Comparison of ENCODE assay signal across 9 cellular contexts in the genomic region with DNA sequence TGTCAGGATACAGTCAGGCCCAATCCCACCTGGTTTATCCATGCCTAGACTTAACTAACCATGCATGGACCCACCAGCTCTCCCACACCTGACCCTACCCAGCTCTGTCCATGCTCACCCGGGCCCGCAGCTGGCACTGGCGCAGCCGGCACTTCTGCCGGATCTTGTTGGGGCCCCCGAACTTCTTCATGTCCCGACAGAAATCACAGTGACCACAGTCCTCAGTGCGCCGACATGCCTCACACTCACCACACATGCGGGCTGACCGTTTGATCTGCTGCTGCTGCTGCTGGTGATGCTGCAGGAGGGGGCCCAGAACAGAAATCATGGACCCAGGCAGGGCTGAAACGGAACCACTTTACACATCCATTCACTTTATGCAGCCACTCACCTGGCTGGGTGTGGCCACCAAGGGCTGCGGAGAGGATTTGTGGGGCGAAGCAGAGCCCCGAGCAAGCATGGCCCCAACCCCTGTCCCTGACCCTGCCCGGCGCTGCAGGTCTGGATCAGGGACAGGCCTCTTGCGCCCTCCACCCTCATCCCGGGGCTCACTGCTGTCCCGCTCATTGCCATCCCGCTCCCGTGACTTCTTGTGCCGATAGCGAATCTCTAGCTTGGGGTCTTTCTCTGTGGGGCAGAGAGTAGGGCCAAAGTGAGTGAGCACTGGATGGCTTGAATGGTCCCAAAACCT. TPM values are rescaled to one million over a fixed set of nuclear protein-coding genes. Genes with fewer than 3 reads are reported as not detected.
DNase-seq lines count a peak whose midpoint lies in the region; ATAC-seq, FAIRE-seq and TF ChIP-seq lines count a peak whose summit lies in the region.
"Had no signal": no experiment of that assay in that cellular context is flagged by ENCODE, and none has a peak within 500 bp of the region (broad histone marks: within the 10 kb centered on the region; RNA-seq: fewer than 3 reads in every experiment).

No MANE protein-coding gene starts in this region.

- H3K9me3 Mint-ChIP-seq in CD8-positive, alpha-beta T cell: no peaks in the 10 kb centered on the region
- peaks cover 7% of the 10 kb centered on the region for H3K9me3 Mint-ChIP-seq in nephron

- ATAC-seq in CD8-positive, alpha-beta T cell: no peak
- ATAC-seq in IMR-90 (ENCODE audit: low read depth) (no peak), GM12878 (no peak), HG02884 (IDR thresholded peaks at IDR 0.05; ENCODE audit: unreplicated experiment) (no peak)

- H3K9ac ChIP-seq in IMR-90 (ENCODE audit: low read depth, low read length) (no peak overlapping the region), GM12878 (ENCODE audit: control insufficient read depth, insufficient read depth, low read length) (peak overlapping the region; percentile 59; the same call in 1 of the 2 replicates)

- H2BK15ac ChIP-seq in IMR-90 (ENCODE audit: low read depth, low read length): no peak overlapping the region

- POLR2A ChIA-PET in CD8-positive, alpha-beta T cell (lab: Charles Lee): no interaction called here
- POLR2A ChIA-PET in IMR-90 (lab: Charles Lee; ENCODE audit: unreplicated experiment): no interaction called here
- POLR2A ChIA-PET in GM12878 (lab: Charles Lee): no interaction called here

- no peak overlapping the region for H3K56ac ChIP-seq in IMR-90 (ENCODE audit: extremely low read depth, insufficient read depth, low read length)

- in situ Hi-C loops in IMR-90 (cut with MboI; ENCODE audit: low sequenced_read_pairs) (loop anchor here (25.0 kb wide), 2 partner anchors 752 to 1648 kb away; partner anchors contain the start of gene SMAD4), GM12878 (cut with MboI) (loop anchor here (10.0 to 25.0 kb wide), 3 partner anchors 69 to 1473 kb away; no protein-coding TSS in a partner anchor), GM13976 (cut with MboI; ENCODE audit: low sequenced_read_pairs, unreplicated experiment) (loop anchor here (10.0 kb wide), 1 partner anchor 69 kb away; no protein-coding TSS in a partner anchor)

- SMC1A ChIA-PET in GM12878 (lab: Charles Lee; ENCODE audit: uncharacterized antibody, unreplicated experiment): interaction anchor here (1.0 kb wide), 1 partner anchor 71 kb away, joined by 4 read pairs; no protein-coding TSS in a partner anchor

- H3K79me1 ChIP-seq in IMR-90 (ENCODE audit: low read depth in 1 of 2, low read length in 2 of 2): peaks cover 8 to 28% of the 10 kb centered on the region in 2 experiments; a peak in 3 of 4 replicates

- H3K27me3 ChIP-seq in CD8-positive, alpha-beta T cell (ENCODE audit: insufficient read depth, low read length): no peaks in the 10 kb centered on the region
- peaks cover 2% of the 10 kb centered on the region; the same call in 1 of the 2 replicates for H3K27me3 ChIP-seq in IMR-90 (ENCODE audit: control insufficient read depth, insufficient read depth, low read length)
- H3K27me3 ChIP-seq in GM12878 (replicated peaks in 1 of 2; ENCODE audit: control insufficient read depth in 2 of 2, insufficient read depth in 2 of 2, low read length in 1 of 2): no peaks in the 10 kb centered on the region

- H3K27ac ChIP-seq in CD8-positive, alpha-beta T cell (ENCODE audit: low read depth, low read length): no peak overlapping the region
- H3K27ac ChIP-seq in IMR-90 (ENCODE audit: insufficient read depth, low read length) (no peak overlapping the region), GM12878 (ENCODE audit: control insufficient read depth, insufficient read depth) (no peak overlapping the region)

- H3K4me3 Mint-ChIP-seq in CD8-positive, alpha-beta T cell: peak overlapping the region; percentile 99
- peak overlapping the region; percentile 94 to 98 (median 95) for H3K4me3 Mint-ChIP-seq in nephron

- H3K23ac ChIP-seq in IMR-90 (ENCODE audit: low read depth, low read length): no peak overlapping the region

- TF ChIP-seq RAD21 in IMR-90 (IDR thresholded peaks at IDR 0.05; ENCODE audit: low read length) (no peak), GM12878 (IDR thresholded peaks at IDR 0.05; ENCODE audit: insufficient read depth, low read depth, low read length) (no peak)

- no peak overlapping the region for H2BK5ac ChIP-seq in IMR-90 (ENCODE audit: low read depth, low read length, poor library complexity, severe bottlenecking)

- dilution Hi-C loops in IMR-90 (cut with HindIII; ENCODE audit: low sequenced_read_pairs, unreplicated experiment): no loop called here

- BruUV-seq in IMR-90 (replicated peaks; lab: Mats Ljungman, UMichigan): no TSS peak
- TSS peak; percentile 62 for BruUV-seq in GM12878 (replicated peaks; lab: Mats Ljungman, UMichigan)

- H3K27ac Mint-ChIP-seq in CD8-positive, alpha-beta T cell: peak overlapping the region; percentile 69
- H3K27ac Mint-ChIP-seq in nephron: no peak overlapping the region

- DNase-seq in CD8-positive, alpha-beta T cell: peak in 1 of 7 experiments; percentile 21
- DNase-seq in IMR-90 (no peak), GM12878 (ENCODE audit: low read depth, low spot score) (no peak), SIG-M5 treated with dmso at 0.1 percent for 504 hours (lab: John Stamatoyannopoulos, UW; ENCODE audit: unreplicated experiment) (no peak), superior temporal gyrus (ENCODE audit: extremely low spot score) (no peak), GM13976 (ENCODE audit: low spot score) (no peak)
- DNase-seq: left ventricle myocardium inferior had no signal

- peaks cover 28% of the 10 kb centered on the region for H3K79me2 ChIP-seq in GM12878 (ENCODE audit: control insufficient read depth, insufficient read depth, low read length)

- no peak for TF ChIP-seq EP300 in GM12878 (IDR thresholded peaks at IDR 0.05; ENCODE audit: borderline replicate concordance in 1 of 2, control insufficient read depth in 1 of 2, low read depth in 2 of 2, low read length in 2 of 2)

- H4K91ac ChIP-seq in IMR-90 (ENCODE audit: insufficient read depth, low read depth, low read length): no peak overlapping the region

- no peak overlapping the region for H2BK20ac ChIP-seq in IMR-90 (ENCODE audit: low read depth, low read length)

- no peaks in the 10 kb centered on the region for H3K9me3 ChIP-seq in CD8-positive, alpha-beta T cell (ENCODE audit: low read length)
- H3K9me3 ChIP-seq in IMR-90 (ENCODE audit: control insufficient read depth, insufficient read depth, low read length) (no peaks in the 10 kb centered on the region), GM12878 (replicated peaks; ENCODE audit: control insufficient read depth, insufficient read depth, low read length) (no peaks in the 10 kb centered on the region)
- H3K9me3 ChIP-seq: left ventricle myocardium inferior had no signal

- H2AFZ ChIP-seq in IMR-90 (replicated peaks; ENCODE audit: low read length, poor library complexity) (no peak overlapping the region), GM12878 (ENCODE audit: control insufficient read depth, low read depth, low read length) (no peak overlapping the region)

- H3K27me3 Mint-ChIP-seq in CD8-positive, alpha-beta T cell (ENCODE audit: low read depth): no peaks in the 10 kb centered on the region
- no peaks in the 10 kb centered on the region for H3K27me3 Mint-ChIP-seq in nephron (ENCODE audit: low read depth)

- peaks cover 60% of the 10 kb centered on the region for H3K36me3 Mint-ChIP-seq in CD8-positive, alpha-beta T cell
- peaks cover 38% of the 10 kb centered on the region for H3K36me3 Mint-ChIP-seq in nephron (ENCODE audit: low read depth)

- intact Hi-C loops in CD8-positive, alpha-beta T cell (cut with DNase I, micrococcal nuclease): loop anchor here (2.0 to 10.0 kb wide), 6 partner anchors 72 to 1748 kb away; partner anchors contain the start of genes CTIF (in 1 of the 2), ELAC1 (in 1 of the 2), RPL17 (in 1 of the 2) and SMAD7 (in 1 of the 2)
- intact Hi-C loops in IMR-90 (cut with micrococcal nuclease) (loop anchor here (5.0 to 10.0 kb wide), 2 partner anchors 72 to 791 kb away; partner anchors contain the start of gene RPL17), GM12878 (cut with micrococcal nuclease; ENCODE audit: unreplicated experiment) (loop anchor here (2.0 to 10.0 kb wide), 2 partner anchors 29 to 1331 kb away; partner anchors contain the start of gene SMAD7)

- H3K4me2 ChIP-seq in IMR-90 (ENCODE audit: low read depth, low read length): no peak overlapping the region; the same call in 1 of the 2 replicates
- H3K4me2 ChIP-seq in GM12878 (ENCODE audit: control insufficient read depth, insufficient read depth): peak overlapping the region; percentile 86

- CTCF ChIA-PET in CD8-positive, alpha-beta T cell (lab: Charles Lee): interaction anchor here (1.0 kb wide), 1 partner anchor 72 kb away, joined by 4 read pairs; no protein-coding TSS in a partner anchor
- CTCF ChIA-PET in IMR-90 (lab: Yijun Ruan, JAX): no interaction called here
- CTCF ChIA-PET in GM12878 (lab: Yijun Ruan, JAX): interaction anchor here (0.9 kb wide), 1 partner anchor 71 kb away, joined by 7 read pairs; no protein-coding TSS in a partner anchor

- RAD21 ChIA-PET in GM12878 (lab: Charles Lee; ENCODE audit: unreplicated experiment): no interaction called here

- H3K4me1 Mint-ChIP-seq in CD8-positive, alpha-beta T cell (ENCODE audit: low read depth): peaks cover 44% of the 10 kb centered on the region
- H3K4me1 Mint-ChIP-seq in nephron: peaks cover 23% of the 10 kb centered on the region

- 93% methylated on average over 11 of the region's 24 CpGs; no CpG with 5 or more reads in 1 of the 2 experiments for WGBS in IMR-90 (ENCODE audit: extremely low coverage in 2 of 2, insufficient read length in 1 of 2), 2 experiments
- WGBS in GM12878 (ENCODE audit: insufficient coverage, insufficient replicate concordance, low lambda C conversion rate, missing lambda C conversion rate): 96% methylated on average over 24 of the region's 24 CpGs

- H2AK5ac ChIP-seq in IMR-90 (ENCODE audit: low read depth, low read length): no peak overlapping the region

- no peak for FAIRE-seq in GM12878 (lab: Jason Lieb, UNC)

- peaks cover 3% of the 10 kb centered on the region; the same call in 1 of the 2 replicates for H4K20me1 ChIP-seq in IMR-90 (ENCODE audit: insufficient read depth, low read length)
- H4K20me1 ChIP-seq in GM12878 (ENCODE audit: control insufficient read depth, insufficient read depth): no peaks in the 10 kb centered on the region

- TF ChIP-seq POLR2A in IMR-90 (IDR thresholded peaks at IDR 0.05; ENCODE audit: low read depth, low read length) (no peak), GM12878 (IDR thresholded peaks at IDR 0.05; ENCODE audit: low read depth, low read length) (no peak)

- peaks cover 22% of the 10 kb centered on the region for H3K4me1 ChIP-seq in CD8-positive, alpha-beta T cell (ENCODE audit: insufficient read depth, low read length)
- H3K4me1 ChIP-seq in IMR-90 (ENCODE audit: control insufficient read depth, insufficient read depth, low read length) (peaks cover 3% of the 10 kb centered on the region; the same call in 1 of the 2 replicates), GM12878 (ENCODE audit: control insufficient read depth, insufficient read depth, low read length) (peaks cover 13% of the 10 kb centered on the region)

- TF ChIP-seq CTCF in CD8-positive, alpha-beta T cell (IDR thresholded peaks at IDR 0.05): no peak
- TF ChIP-seq CTCF in IMR-90 (conservative IDR thresholded peaks at IDR 0.05; ENCODE audit: low read depth, low read length): no peak
- TF ChIP-seq CTCF in GM12878 (IDR thresholded peaks at IDR 0.05 in 2 of 3, conservative IDR thresholded peaks at IDR 0.05 in 1 of 3; ENCODE audit: control insufficient read depth in 2 of 3, extremely low read depth in 1 of 3, insufficient read depth in 1 of 3, low read depth in 3 of 3, low read length in 3 of 3): no peak
- TF ChIP-seq CTCF in nephron (IDR thresholded peaks at IDR 0.05; ENCODE audit: unreplicated experiment in 3 of 3): no peak
- no peak for TF ChIP-seq CTCF in GM13976 (IDR thresholded peaks at IDR 0.05; ENCODE audit: borderline replicate concordance, control extremely low read depth, extremely low read depth, insufficient read depth, missing control alignments)

- H2AK9ac ChIP-seq in IMR-90 (replicated peaks; ENCODE audit: low read depth, low read length, poor library complexity): peak overlapping the region; percentile 79

- no peak overlapping the region for H3K4ac ChIP-seq in IMR-90 (ENCODE audit: low read depth, low read length)

- H4K8ac ChIP-seq in IMR-90 (ENCODE audit: low read depth in 2 of 2, low read length in 2 of 2): 0 out of 4 replicates have a peak overlapping the region, but pooled peaks of 1 of the 2 experiments have one; percentile 39

- peaks cover 10% of the 10 kb centered on the region for H3K36me3 ChIP-seq in CD8-positive, alpha-beta T cell (ENCODE audit: insufficient read depth, low read length)
- H3K36me3 ChIP-seq in IMR-90 (ENCODE audit: control insufficient read depth, insufficient read depth, low read length) (peaks cover 30% of the 10 kb centered on the region), GM12878 (ENCODE audit: control insufficient read depth in 2 of 2, insufficient read depth in 2 of 2, low read length in 1 of 2) (peaks cover 15 to 34% of the 10 kb centered on the region in 2 experiments; a peak in 3 of 4 replicates)

- no peak overlapping the region for H3K4me3 ChIP-seq in CD8-positive, alpha-beta T cell (ENCODE audit: low read depth, low read length)
- H3K4me3 ChIP-seq in IMR-90 (ENCODE audit: insufficient read depth, low read depth, low read length) (no peak overlapping the region), GM12878 (peak overlapping the region; percentile 97)

- peaks cover under 1% of the 10 kb centered on the region; the same call in 1 of the 2 replicates for H3K9me1 ChIP-seq in IMR-90 (ENCODE audit: insufficient read depth, low read length)

- H4K5ac ChIP-seq in IMR-90 (ENCODE audit: low read depth, low read length): no peak overlapping the region

- no peak overlapping the region for H3K18ac ChIP-seq in IMR-90 (ENCODE audit: low read depth, low read length)

- H3K14ac ChIP-seq in IMR-90 (replicated peaks; ENCODE audit: low read depth, low read length): no peak overlapping the region

- H2BK120ac ChIP-seq in IMR-90 (ENCODE audit: low read depth, low read length): no peak overlapping the region

RNA-seq across cellular contexts. Expression of gene CXXC1, which starts 1.7 kb away (rescaled TPM):
- 100 to 1,000 TPM; 107 to 119 TPM for total RNA-seq in CD8-positive, alpha-beta T cell
- total RNA-seq in IMR-90 (2012; rRNA removed) (24.0 and 29.4 TPM in 2 replicates), GM12878 (2014; rRNA removed) (81.1 and 82.1 TPM in 2 replicates), GM12878 (2014; rRNA removed; fragmentation: Illumina TruSeq; extraction: Trizol) (48.5 and 51.2 TPM in 2 replicates), GM12878 (2021) (160 and 180 TPM in 2 replicates)
- polyA plus RNA-seq in IMR-90 (2012; rRNA removed) (66.2 and 81.6 TPM in 2 replicates), GM12878 (2011; rRNA removed) (58.3 and 106 TPM in 2 replicates), GM12878 (2014; fragmentation: Illumina TruSeq; extraction: Trizol) (56.4 and 70.0 TPM in 2 replicates), GM12878 (2014; fragmentation: Nextera tagmentation; extraction: Ambion mirVana) (10 to 100 TPM in 1 of 2 experiments, 1 to 10 TPM in 1; 9.2 to 17.0 TPM), GM12878 (2014; rRNA removed) (161 and 206 TPM in 2 replicates), GM12878 (2016; fragmentation: Nextera tagmentation; extraction: Ambion mirVana) (100 to 1,000 TPM; 147 to 148 TPM)
- 57.6 and 61.0 TPM in 2 replicates for polyA plus RNA-seq in IMR-90 (2012; cell fraction: cytosol; rRNA removed)
- 342 and 639 TPM in 2 replicates for polyA plus RNA-seq in IMR-90 (2012; cell fraction: nucleus; rRNA removed; ENCODE audit: low replicate concordance)
- total RNA-seq in GM12878 (2013; cell fraction: nucleolus; rRNA removed): 110 and 131 TPM in 2 replicates
- 96.5 TPM for polyA plus RNA-seq in GM12878 (2011; ENCODE audit: low read depth)
- polyA plus RNA-seq in GM12878 (2011; cell fraction: cytosol; rRNA removed): 179 and 292 TPM in 2 replicates
- 1,325 and 1,540 TPM in 2 replicates for polyA plus RNA-seq in GM12878 (2011; cell fraction: nucleus; rRNA removed)
- polyA plus RNA-seq in GM12878 (2012): 187 and 242 TPM in 2 replicates
- polyA minus RNA-seq in GM12878 (2011; rRNA and poly(A)+ RNA removed): 65.9 and 109 TPM in 2 replicates
- 35.4 and 47.8 TPM in 2 replicates for polyA minus RNA-seq in GM12878 (2011; cell fraction: cytosol; rRNA and poly(A)+ RNA removed)
- 83.8 and 143 TPM in 2 replicates for polyA minus RNA-seq in GM12878 (2011; cell fraction: nucleus; rRNA and poly(A)+ RNA removed)

RNA-seq across cellular contexts. Expression of gene MBD1, which starts 4.5 kb away (rescaled TPM):
- total RNA-seq in CD8-positive, alpha-beta T cell: 10 to 100 TPM; 88.5 to 96.0 TPM
- total RNA-seq in IMR-90 (2012; rRNA removed) (31.7 TPM in 2 replicates), GM12878 (2014; rRNA removed) (56.9 and 59.9 TPM in 2 replicates), GM12878 (2014; rRNA removed; fragmentation: Illumina TruSeq; extraction: Trizol) (35.4 and 39.2 TPM in 2 replicates), GM12878 (2021) (83.0 and 97.7 TPM in 2 replicates)
- polyA plus RNA-seq in IMR-90 (2012; rRNA removed) (56.5 and 61.3 TPM in 2 replicates), GM12878 (2011; rRNA removed) (61.3 and 91.0 TPM in 2 replicates), GM12878 (2014; fragmentation: Illumina TruSeq; extraction: Trizol) (40.6 and 45.4 TPM in 2 replicates), GM12878 (2014; fragmentation: Nextera tagmentation; extraction: Ambion mirVana) (10 to 100 TPM in 1 of 2 experiments, 1 to 10 TPM in 1; 8.4 to 12.4 TPM), GM12878 (2014; rRNA removed) (79.0 and 92.6 TPM in 2 replicates), GM12878 (2016; fragmentation: Nextera tagmentation; extraction: Ambion mirVana) (10 to 100 TPM; 59.8 to 60.2 TPM)
- polyA plus RNA-seq in IMR-90 (2012; cell fraction: cytosol; rRNA removed): 50.3 and 57.0 TPM in 2 replicates
- polyA plus RNA-seq in IMR-90 (2012; cell fraction: nucleus; rRNA removed; ENCODE audit: low replicate concordance): 228 and 398 TPM in 2 replicates
- 197 and 225 TPM in 2 replicates for total RNA-seq in GM12878 (2013; cell fraction: nucleolus; rRNA removed)
- 42.0 TPM for polyA plus RNA-seq in GM12878 (2011; ENCODE audit: low read depth)
- 84.2 and 109 TPM in 2 replicates for polyA plus RNA-seq in GM12878 (2011; cell fraction: cytosol; rRNA removed)
- polyA plus RNA-seq in GM12878 (2011; cell fraction: nucleus; rRNA removed): 621 and 682 TPM in 2 replicates
- polyA plus RNA-seq in GM12878 (2012): 82.8 and 83.1 TPM in 2 replicates
- 60.2 and 100 TPM in 2 replicates for polyA minus RNA-seq in GM12878 (2011; rRNA and poly(A)+ RNA removed)
- 40.6 and 44.4 TPM in 2 replicates for polyA minus RNA-seq in GM12878 (2011; cell fraction: cytosol; rRNA and poly(A)+ RNA removed)
- 124 and 168 TPM in 2 replicates for polyA minus RNA-seq in GM12878 (2011; cell fraction: nucleus; rRNA and poly(A)+ RNA removed)

RNA-seq across cellular contexts. Expression of gene CFAP53, which starts 19.5 kb away (rescaled TPM):
- total RNA-seq in CD8-positive, alpha-beta T cell: under 1 TPM; 0.22 to 0.36 TPM
- under 0.01 TPM in 2 replicates for total RNA-seq in IMR-90 (2012; rRNA removed)
- 0.12 and 0.22 TPM in 2 replicates for polyA plus RNA-seq in IMR-90 (2012; rRNA removed)
- 0.08 and 0.12 TPM in 2 replicates for polyA plus RNA-seq in IMR-90 (2012; cell fraction: cytosol; rRNA removed)
- 0.09 TPM in 1 of 2 replicates, not detected in the other for polyA plus RNA-seq in IMR-90 (2012; cell fraction: nucleus; rRNA removed; ENCODE audit: low replicate concordance)
- total RNA-seq in GM12878 (2013; cell fraction: nucleolus; rRNA removed): 1.3 TPM in 2 replicates
- total RNA-seq in GM12878 (2014; rRNA removed): not detected in 2 replicates
- 0.09 TPM in 2 replicates for total RNA-seq in GM12878 (2014; rRNA removed; fragmentation: Illumina TruSeq; extraction: Trizol)
- 0.26 TPM in 1 of 2 replicates, not detected in the other for total RNA-seq in GM12878 (2021)
- not detected for polyA plus RNA-seq in GM12878 (2011; ENCODE audit: low read depth)
- 0.30 and 0.48 TPM in 2 replicates for polyA plus RNA-seq in GM12878 (2011; rRNA removed)
- polyA plus RNA-seq in GM12878 (2011; cell fraction: cytosol; rRNA removed): 0.12 and 0.13 TPM in 2 replicates
- polyA plus RNA-seq in GM12878 (2011; cell fraction: nucleus; rRNA removed): 0.41 and 0.69 TPM in 2 replicates
- 0.08 and 0.24 TPM in 2 replicates for polyA plus RNA-seq in GM12878 (2012)
- 0.12 TPM in 1 of 2 replicates, not detected in the other for polyA plus RNA-seq in GM12878 (2014; fragmentation: Illumina TruSeq; extraction: Trizol)
- polyA plus RNA-seq in GM12878 (2014; fragmentation: Nextera tagmentation; extraction: Ambion mirVana): under 1 TPM; 0.05 to 0.06 TPM
- 0.13 TPM in 1 of 2 replicates, not detected in the other for polyA plus RNA-seq in GM12878 (2014; rRNA removed)
- polyA plus RNA-seq in GM12878 (2016; fragmentation: Nextera tagmentation; extraction: Ambion mirVana): under 1 TPM; 0.10 to 0.31 TPM
- polyA minus RNA-seq in GM12878 (2011; rRNA and poly(A)+ RNA removed): 0.10 and 0.22 TPM in 2 replicates
- not detected in 2 replicates for polyA minus RNA-seq in GM12878 (2011; cell fraction: cytosol; rRNA and poly(A)+ RNA removed)
- 0.19 and 0.24 TPM in 2 replicates for polyA minus RNA-seq in GM12878 (2011; cell fraction: nucleus; rRNA and poly(A)+ RNA removed)
